10 cellular contexts compared by ENCODE assay signal in genomic region chr22:17706947-17707346, GRCh38.
DNase-seq lines count a peak whose midpoint lies in the region; ATAC-seq and TF ChIP-seq lines count a peak whose summit lies in the region.
"Had no signal": no experiment of that assay in that cellular context is flagged by ENCODE, and none has a peak within 500 bp of the region (broad histone marks: within the 10 kb centered on the region; RNA-seq: fewer than 3 reads in every experiment).

No MANE protein-coding gene starts in this region.

- H3K27me3 Mint-ChIP-seq in T-cell, result no peaks in the 10 kb centered on the region

- H3K9me3 Mint-ChIP-seq in T-cell, result no peaks in the 10 kb centered on the region

- no peak for ATAC-seq in T-cell (replicated peaks in 1 of 4)
- ATAC-seq in GM19023 (IDR thresholded peaks at IDR 0.05; ENCODE audit: unreplicated experiment), result no peak

- peaks cover 21% of the 10 kb centered on the region for H3K36me3 Mint-ChIP-seq in T-cell

- peak overlapping the region; percentile 24 to 95 for H3K27ac Mint-ChIP-seq in T-cell

- POLR2A ChIA-PET in T-cell (lab: Charles Lee), result no interaction called here

- peaks cover 10 to 17% (median 15%) of the 10 kb centered on the region in 3 donors for H3K4me1 Mint-ChIP-seq in T-cell

- CTCF ChIA-PET in T-cell (lab: Charles Lee), result interaction anchor here in 1 of 2 donors (0.6 to 1.1 kb wide), 3 partner anchors 66 to 70 kb away, joined by 3 to 5 read pairs (median 4); partner anchors contain the start of gene BCL2L13

- no peak for TF ChIP-seq CTCF in GM06990 (IDR thresholded peaks at IDR 0.05; ENCODE audit: insufficient read depth, low read length, poor library complexity, severe bottlenecking)
- TF ChIP-seq CTCF in foreskin fibroblast (IDR thresholded peaks at IDR 0.05; ENCODE audit: low read depth, low read length), result no peak

- H3K27me3 ChIP-seq in GM06990 (replicated peaks; ENCODE audit: control insufficient read depth, insufficient read depth, low read length), result no peaks in the 10 kb centered on the region

- H3K27ac ChIP-seq in skin epidermis, result peak overlapping the region in 17 of 21 experiments; percentile 27 to 81 (median 71)
- H3K27ac ChIP-seq: WERI-Rb-1 had no signal

- H3K4me3 Mint-ChIP-seq in T-cell, result peak overlapping the region in 1 of 3 donors; percentile 60

- H3K4me3 ChIP-seq in GM06990 (replicated peaks; ENCODE audit: low read depth, low read length), result peak overlapping the region; percentile 51
- H3K4me3 ChIP-seq in foreskin fibroblast (ENCODE audit: low read depth in 1 of 2, low read length in 2 of 2), result peak overlapping the region; percentile 45 to 47
- H3K4me3 ChIP-seq in skin epidermis, result peak overlapping the region in 5 of 7 experiments; percentile 0 to 28 (median 13)

- no peaks in the 10 kb centered on the region; the same call in 1 of the 2 replicates for H3K36me3 ChIP-seq in GM06990 (ENCODE audit: control insufficient read depth, insufficient read depth, low read length)
- H3K36me3 ChIP-seq: WERI-Rb-1 had no signal

- DNase-seq in GM06990 (ENCODE audit: extremely low read depth, insufficient read length) (no peak), T-cell (no peak), foreskin fibroblast (no peak), NCI-H82 treated with DMSO at 0.1 percent for 48 hours (lab: John Stamatoyannopoulos, UW; ENCODE audit: unreplicated experiment) (no peak), foreskin melanocyte (no peak), cerebellar cortex (ENCODE audit: low spot score) (no peak)
- DNase-seq: NCI-H187 treated with DMSO at 0.1 percent for 48 hours, WERI-Rb-1 had no signal
